Comparison of ENCODE assay signal across 1 cellular context in genomic region chr22:38870791-38871359, GRCh38.
TF ChIP-seq lines count a peak whose summit lies in the region.

No MANE protein-coding gene starts in this region.

TF ChIP-seq in SK-N-SH treated with all-trans-retinoic acid at 6 μM for 48 hours, 23 proteins besides CTCF, POLR2A, EP300 and RAD21 (continued from another document):
- no peak for TF ChIP-seq TSHZ2 (CRISPR knock-in tag; IDR thresholded peaks at IDR 0.05)
- no peak for TF ChIP-seq CREB5 (CRISPR knock-in tag; IDR thresholded peaks at IDR 0.05; ENCODE audit: low read depth)
- TF ChIP-seq OSR1 (CRISPR knock-in tag; IDR thresholded peaks at IDR 0.05), result no peak
- TF ChIP-seq SNAI2 (CRISPR knock-in tag; IDR thresholded peaks at IDR 0.05), result no peak
- no peak for TF ChIP-seq GLIS3 (CRISPR knock-in tag; IDR thresholded peaks at IDR 0.05)
- no peak for TF ChIP-seq ZFP30 (CRISPR knock-in tag; IDR thresholded peaks at IDR 0.05)
